Comparison of ENCODE assay signal across 2 cellular contexts in the genomic region with DNA sequence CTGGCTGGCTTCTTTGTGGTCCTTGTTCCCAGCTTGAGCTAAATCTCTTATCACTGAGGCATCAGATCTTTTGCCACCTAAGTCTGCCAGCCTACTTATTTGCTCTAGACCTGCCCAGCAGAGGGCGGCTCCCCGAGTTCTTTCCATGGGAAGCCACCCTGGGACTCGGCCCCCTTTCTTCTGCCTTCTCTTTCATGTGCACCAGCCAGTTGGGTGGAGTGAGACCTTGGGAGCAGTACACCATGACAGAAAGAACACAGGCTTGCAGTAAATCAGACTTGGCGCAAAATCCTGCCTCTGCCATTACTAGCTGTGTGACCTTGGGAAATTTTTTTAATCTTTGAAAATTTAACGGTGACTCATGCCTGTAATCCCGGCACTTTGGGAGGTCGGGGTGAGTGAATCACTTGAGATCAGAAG.
A peak's percentile ranks its signal among the peaks of the same experiment; 100 is the strongest.
TF ChIP-seq lines count a peak whose summit lies in the region.

No MANE protein-coding gene starts in this region.

TF ChIP-seq in IMR-90, 13 proteins besides CTCF, POLR2A, EP300 and RAD21 (continued from another document):
- TF ChIP-seq, protein P1, sequence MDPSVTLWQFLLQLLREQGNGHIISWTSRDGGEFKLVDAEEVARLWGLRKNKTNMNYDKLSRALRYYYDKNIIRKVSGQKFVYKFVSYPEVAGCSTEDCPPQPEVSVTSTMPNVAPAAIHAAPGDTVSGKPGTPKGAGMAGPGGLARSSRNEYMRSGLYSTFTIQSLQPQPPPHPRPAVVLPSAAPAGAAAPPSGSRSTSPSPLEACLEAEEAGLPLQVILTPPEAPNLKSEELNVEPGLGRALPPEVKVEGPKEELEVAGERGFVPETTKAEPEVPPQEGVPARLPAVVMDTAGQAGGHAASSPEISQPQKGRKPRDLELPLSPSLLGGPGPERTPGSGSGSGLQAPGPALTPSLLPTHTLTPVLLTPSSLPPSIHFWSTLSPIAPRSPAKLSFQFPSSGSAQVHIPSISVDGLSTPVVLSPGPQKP (IDR thresholded peaks at IDR 0.05; ENCODE audit: borderline replicate concordance, low read depth, low read length) = no peak
- TF ChIP-seq FOS (IDR thresholded peaks at IDR 0.05; ENCODE audit: low read depth, low read length) = peak; percentile 39; the same call in 1 of the 2 replicates

TF ChIP-seq in WTC11, 78 proteins besides CTCF, POLR2A, EP300 and RAD21 (continued from another document):
- TF ChIP-seq, protein P2, sequence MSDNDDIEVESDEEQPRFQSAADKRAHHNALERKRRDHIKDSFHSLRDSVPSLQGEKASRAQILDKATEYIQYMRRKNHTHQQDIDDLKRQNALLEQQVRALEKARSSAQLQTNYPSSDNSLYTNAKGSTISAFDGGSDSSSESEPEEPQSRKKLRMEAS (CRISPR knock-in tag; IDR thresholded peaks at IDR 0.05) = no peak
- TF ChIP-seq ZNF317 (CRISPR knock-in tag; IDR thresholded peaks at IDR 0.05; ENCODE audit: borderline replicate concordance, low read depth) = no peak
TF ChIP-seq in WTC11: peak in this region for 0.
